9 cellular contexts compared by ENCODE assay signal in the genomic region with DNA sequence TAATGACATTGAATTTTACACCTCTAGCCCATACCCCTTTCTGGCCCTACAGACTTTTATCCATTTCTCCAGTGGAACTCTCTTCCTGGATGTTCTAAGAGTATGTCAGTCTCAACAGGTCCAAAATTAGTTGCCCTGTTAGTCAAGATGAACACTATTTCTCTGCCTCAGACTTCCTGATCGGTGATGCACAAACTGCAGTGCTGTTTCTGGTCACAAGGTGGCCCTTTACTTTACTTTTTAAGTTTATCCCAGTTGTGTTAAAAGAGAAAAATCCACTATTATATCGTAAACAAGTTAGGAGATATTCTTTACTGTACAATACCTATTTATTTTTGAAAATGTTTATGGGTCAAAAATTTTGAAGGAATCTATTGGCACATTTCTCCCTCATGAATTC.
DNase-seq lines count a peak whose midpoint lies in the region; ATAC-seq lines count a peak whose summit lies in the region.
"Had no signal": no experiment of that assay in that cellular context is flagged by ENCODE, and none has a peak within 500 bp of the region (broad histone marks: within the 10 kb centered on the region; RNA-seq: fewer than 3 reads in every experiment).

No MANE protein-coding gene starts in this region.

- no peaks in the 10 kb centered on the region for H3K36me3 Mint-ChIP-seq in activated naive CD4-positive, alpha-beta T cell treated with anti-CD3 and anti-CD28 coated beads, Interleukin-2, amount 50 U/mL, for 24 hours
- H3K36me3 Mint-ChIP-seq: activated naive CD4-positive, alpha-beta T cell treated with anti-CD3 and anti-CD28 coated beads, Interleukin-2, amount 50 U/mL, for 72 hours had no signal

- ATAC-seq in GM21529 (IDR thresholded peaks at IDR 0.05; ENCODE audit: unreplicated experiment): peak; percentile 78
- ATAC-seq in GM18868 (IDR thresholded peaks at IDR 0.05; ENCODE audit: unreplicated experiment): no peak

- no peaks in the 10 kb centered on the region for H3K9me3 Mint-ChIP-seq in activated naive CD4-positive, alpha-beta T cell treated with anti-CD3 and anti-CD28 coated beads, Interleukin-2, amount 50 U/mL, for 24 hours
- H3K9me3 Mint-ChIP-seq: activated naive CD4-positive, alpha-beta T cell treated with anti-CD3 and anti-CD28 coated beads, Interleukin-2, amount 50 U/mL, for 72 hours had no signal

- peaks cover 4% of the 10 kb centered on the region for H3K4me1 Mint-ChIP-seq in activated naive CD4-positive, alpha-beta T cell treated with anti-CD3 and anti-CD28 coated beads, Interleukin-2, amount 50 U/mL, for 24 hours

- H3K27ac Mint-ChIP-seq in activated naive CD4-positive, alpha-beta T cell treated with anti-CD3 and anti-CD28 coated beads, Interleukin-2, amount 50 U/mL, for 24 hours: peak overlapping the region; percentile 35
- H3K27ac Mint-ChIP-seq: activated naive CD4-positive, alpha-beta T cell treated with anti-CD3 and anti-CD28 coated beads, Interleukin-2, amount 50 U/mL, for 72 hours had no signal

- DNase-seq in NCI-H2081 (lab: John Stamatoyannopoulos, UW) (peak; percentile 10 to 21), NCI-H2081 treated with DMSO at 0.1 percent for 48 hours (lab: John Stamatoyannopoulos, UW) (no peak), NCI-H345 (lab: John Stamatoyannopoulos, UW) (peak; percentile 1), hippocampal formation (lab: John Stamatoyannopoulos, UW) (peak; percentile 24 to 41)
- peak; percentile 4 to 11 for DNase-seq in stimulated activated CD4-positive, alpha-beta T cell treated with anti-CD3 and anti-CD28 coated beads, Interleukin-4, amount 100 ng/mL, for 4 hours

- no peaks in the 10 kb centered on the region for H3K27me3 Mint-ChIP-seq in activated naive CD4-positive, alpha-beta T cell treated with anti-CD3 and anti-CD28 coated beads, Interleukin-2, amount 50 U/mL, for 24 hours

- no peak overlapping the region for H3K4me3 Mint-ChIP-seq in activated naive CD4-positive, alpha-beta T cell treated with anti-CD3 and anti-CD28 coated beads, Interleukin-2, amount 50 U/mL, for 24 hours
